In the genomic region with DNA sequence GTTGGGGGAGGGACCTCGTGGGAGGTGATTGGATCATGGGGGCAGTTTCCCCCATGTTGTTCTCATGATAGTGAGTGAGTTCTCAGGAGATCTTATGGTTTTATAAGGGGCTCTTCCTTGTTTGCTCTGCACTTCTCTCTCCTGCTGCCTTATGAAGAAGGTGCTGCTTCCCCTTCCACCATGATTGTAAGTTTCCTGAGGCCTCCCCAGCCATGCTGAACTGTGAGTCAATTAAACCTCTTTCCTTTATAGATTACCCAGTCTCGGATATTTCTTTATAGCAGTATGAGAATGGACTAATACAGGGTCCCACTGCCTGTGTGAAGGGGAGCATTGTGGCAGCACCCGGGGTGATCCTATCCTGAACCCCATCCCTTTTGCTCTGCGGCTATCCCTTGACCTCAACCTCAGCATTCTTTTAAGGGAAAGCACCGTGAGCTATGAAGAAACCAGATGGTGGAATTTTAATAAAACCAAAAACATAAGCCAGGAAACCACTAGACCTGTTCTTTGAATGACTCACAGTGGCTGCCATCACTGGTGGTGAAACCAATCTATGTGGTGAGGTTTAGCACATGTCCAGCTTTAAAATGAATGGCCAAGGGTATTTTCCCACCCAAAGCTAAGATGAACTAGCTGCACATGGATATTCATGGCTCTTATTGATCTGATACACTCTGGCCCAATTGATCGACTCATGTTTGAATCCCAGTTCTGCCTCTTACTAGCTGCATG, we compare ENCODE assay signal across 10 cellular contexts.
A peak's percentile ranks its signal among the peaks of the same experiment; 100 is the strongest.
DNase-seq lines count a peak whose midpoint lies in the region; ATAC-seq, FAIRE-seq and TF ChIP-seq lines count a peak whose summit lies in the region.
"Had no signal": no experiment of that assay in that cellular context is flagged by ENCODE, and none has a peak within 500 bp of the region (broad histone marks: within the 10 kb centered on the region; RNA-seq: fewer than 3 reads in every experiment).

No MANE protein-coding gene starts in this region.

- peaks cover 1 to 4% (median 2%) of the 10 kb centered on the region in 3 donors for H3K27me3 Mint-ChIP-seq in CD14-positive monocyte (ENCODE audit: low read depth in 3 of 3)

- FAIRE-seq in GM12892 (lab: Jason Lieb, UNC) = no peak

- intact Hi-C loops in CD14-positive monocyte (cut with micrococcal nuclease) = no loop called here

- 90% methylated on average over 6 of the region's 6 CpGs for WGBS in hepatocyte (ENCODE audit: low lambda C conversion rate, missing lambda C conversion rate)

- H3K4me3 Mint-ChIP-seq in CD14-positive monocyte = no peak overlapping the region

- peaks cover 48% of the 10 kb centered on the region for H3K4me1 Mint-ChIP-seq in CD14-positive monocyte

- H3K36me3 ChIP-seq in hepatocyte (replicated peaks; ENCODE audit: insufficient read depth, low read depth) = no peaks in the 10 kb centered on the region

- no peaks in the 10 kb centered on the region for H3K79me2 ChIP-seq in hepatocyte

- no peak overlapping the region for H2AFZ ChIP-seq in hepatocyte

- in situ Hi-C loops in KBM-7 (cut with MboI; ENCODE audit: low pct_unique_long_range_greater_than_20kb, low sequenced_read_pairs) = no loop called here

- H4K20me1 ChIP-seq in hepatocyte (ENCODE audit: insufficient read depth, poor library complexity, severe bottlenecking) = no peaks in the 10 kb centered on the region

- peaks cover 5 to 18% (median 9%) of the 10 kb centered on the region in 7 donors for H3K9me3 Mint-ChIP-seq in CD14-positive monocyte

- TF ChIP-seq CTCF in CD14-positive monocyte (IDR thresholded peaks at IDR 0.05) (no peak), hepatocyte (IDR thresholded peaks at IDR 0.05; ENCODE audit: poor library complexity) (no peak)

- H3K27me3 ChIP-seq in hepatocyte = no peaks in the 10 kb centered on the region

- H3K4me1 ChIP-seq in hepatocyte (ENCODE audit: insufficient read depth) = no peaks in the 10 kb centered on the region

- no peak overlapping the region for H3K4me3 ChIP-seq in hepatocyte

- H3K9me2 ChIP-seq in hepatocyte (replicated peaks; ENCODE audit: insufficient read depth) = no peaks in the 10 kb centered on the region

- DNase-seq in CD14-positive monocyte (ENCODE audit: low spot score) (no peak), astrocyte of the hippocampus (ENCODE audit: low read depth, low spot score) (peak; percentile 88), hepatocyte (ENCODE audit: low spot score) (no peak), KBM-7 (no peak), GM12892 (ENCODE audit: insufficient read length) (no peak), RKO (ENCODE audit: low spot score) (no peak)
- DNase-seq: glutamatergic neuron; stimulated activated CD4-positive, alpha-beta T cell treated with anti-CD3 and anti-CD28 coated beads, Interleukin-2, amount 100 ng/mL, for 48 hours had no signal

- H3K4me2 ChIP-seq in hepatocyte = no peak overlapping the region

- H3K27ac ChIP-seq in hepatocyte = no peak overlapping the region

- peak overlapping the region in 6 of 7 donors; percentile 52 to 93 (median 88) for H3K27ac Mint-ChIP-seq in CD14-positive monocyte

- no peaks in the 10 kb centered on the region for H3K36me3 Mint-ChIP-seq in CD14-positive monocyte

- ATAC-seq in GM19455 (IDR thresholded peaks at IDR 0.05; ENCODE audit: unreplicated experiment) = peak; percentile 59
- ATAC-seq in HG03196 (IDR thresholded peaks at IDR 0.05; ENCODE audit: unreplicated experiment) = peak; percentile 87

- no peaks in the 10 kb centered on the region for H3K9me3 ChIP-seq in hepatocyte (ENCODE audit: low read depth)

- no peak for TF ChIP-seq POLR2A in GM12892 (IDR thresholded peaks at IDR 0.05; ENCODE audit: low read depth, low read length)
